Comparison of ENCODE assay signal across 8 cellular contexts in the genomic region with DNA sequence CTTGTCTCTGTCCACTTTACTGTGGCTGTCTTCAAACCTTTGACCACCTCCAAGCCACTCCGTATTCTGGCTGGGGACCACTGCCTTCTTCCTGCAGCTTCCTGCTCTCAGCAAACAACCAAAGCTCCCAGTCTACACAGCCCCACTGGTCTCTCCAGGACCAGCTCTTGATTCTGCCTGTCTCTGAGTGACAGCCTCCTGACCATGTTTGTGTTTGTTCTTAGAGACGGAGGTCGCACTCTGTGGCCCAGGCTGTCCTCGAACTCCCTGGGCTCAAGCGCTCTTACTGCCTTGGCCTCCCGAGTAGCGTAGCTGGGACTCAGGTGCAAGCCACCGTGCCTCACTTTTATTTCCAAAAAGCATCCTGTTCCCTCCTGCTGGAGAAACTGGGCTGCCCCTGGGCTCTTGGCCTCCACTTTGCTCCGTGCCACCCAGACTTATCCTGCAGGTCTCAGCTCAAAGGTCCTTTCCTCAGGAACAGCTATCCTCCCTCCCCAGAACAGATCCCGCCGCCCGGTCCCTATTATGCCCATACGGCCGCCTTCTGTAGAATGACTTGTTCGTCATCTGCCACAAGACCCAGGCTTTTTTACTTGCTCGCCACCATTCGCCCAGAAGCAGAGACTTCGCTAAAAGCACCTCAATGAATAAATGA. TPM values are rescaled to one million over a fixed set of nuclear protein-coding genes. Genes with fewer than 3 reads are reported as not detected.
A peak's percentile ranks its signal among the peaks of the same experiment; 100 is the strongest.
DNase-seq lines count a peak whose midpoint lies in the region; ATAC-seq, FAIRE-seq and TF ChIP-seq lines count a peak whose summit lies in the region.

No MANE protein-coding gene starts in this region.

- H3K9me3 ChIP-seq in A549 = no peaks in the 10 kb centered on the region
- no peaks in the 10 kb centered on the region for H3K9me3 ChIP-seq in HUES6 (ENCODE audit: control insufficient read depth, insufficient read depth, low read depth, low read length)
- H3K9me3 ChIP-seq in mammary epithelial cell (replicated peaks; ENCODE audit: insufficient read depth, low read length) = no peaks in the 10 kb centered on the region
- no peaks in the 10 kb centered on the region for H3K9me3 ChIP-seq in muscle layer of duodenum (ENCODE audit: control insufficient read depth in 1 of 2, low read length in 2 of 2)

- H3K36me3 ChIP-seq in HUES6 (ENCODE audit: control insufficient read depth, insufficient read depth, low read length) (peaks cover 5% of the 10 kb centered on the region; the same call in 1 of the 2 replicates), mammary epithelial cell (ENCODE audit: insufficient read depth, low read length) (no peaks in the 10 kb centered on the region), muscle layer of duodenum (ENCODE audit: control insufficient read depth in 1 of 2, insufficient read depth in 2 of 2, low read length in 2 of 2) (peaks cover 5 to 18% of the 10 kb centered on the region in 2 donors)

- no peaks in the 10 kb centered on the region for H3K27me3 ChIP-seq in HUES6 (ENCODE audit: control insufficient read depth, insufficient read depth, low read length)
- no peaks in the 10 kb centered on the region for H3K27me3 ChIP-seq in mammary epithelial cell (ENCODE audit: insufficient read depth, low read length)
- H3K27me3 ChIP-seq in muscle layer of duodenum (ENCODE audit: low read depth, low read length) = no peaks in the 10 kb centered on the region

- 88% methylated on average over 18 of the region's 18 CpGs for WGBS in A549 (ENCODE audit: missing lambda C conversion rate)
- 85% methylated on average over 15 of the region's 18 CpGs for WGBS in mammary epithelial cell (ENCODE audit: low coverage, missing lambda C conversion rate)

- dilution Hi-C loops in mammary epithelial cell (cut with HindIII; ENCODE audit: low sequenced_read_pairs) = no loop called here

- peak overlapping the region; percentile 97 to 99 for H3K27ac ChIP-seq in A549
- H3K27ac ChIP-seq in HUES6 (ENCODE audit: low read depth, low read length) = no peak overlapping the region
- peak overlapping the region; percentile 72 for H3K27ac ChIP-seq in mammary epithelial cell (ENCODE audit: insufficient read depth, low read depth, low read length)
- peak overlapping the region; percentile 93 for H3K27ac ChIP-seq in muscle layer of duodenum (ENCODE audit: low read length)

- no peak for TF ChIP-seq POLR2A in A549 (IDR thresholded peaks at IDR 0.05; ENCODE audit: low read length)

- H3K4me1 ChIP-seq in A549 = peaks cover 36% of the 10 kb centered on the region
- peaks cover 30% of the 10 kb centered on the region for H3K4me1 ChIP-seq in HUES6 (ENCODE audit: control insufficient read depth, insufficient read depth, low read length)
- peaks cover 37% of the 10 kb centered on the region for H3K4me1 ChIP-seq in mammary epithelial cell (ENCODE audit: insufficient read depth, low read length)
- peaks cover 36 to 51% of the 10 kb centered on the region in 2 donors for H3K4me1 ChIP-seq in muscle layer of duodenum (ENCODE audit: control insufficient read depth in 1 of 2, insufficient read depth in 2 of 2, low read length in 2 of 2)

- H4K20me1 ChIP-seq in mammary epithelial cell (ENCODE audit: insufficient read depth, low read length) = no peaks in the 10 kb centered on the region

- intact Hi-C loops in mammary epithelial cell (cut with micrococcal nuclease) = loop anchor here (1.0 to 2.0 kb wide), 2 partner anchors 10 to 15 kb away; a partner anchor contains a TSS

- CTCF ChIA-PET in A549 (lab: Yijun Ruan, JAX) (interaction anchor here (0.6 to 24.9 kb wide), 9 partner anchors 9 to 271 kb away, joined by 3 to 1099 read pairs (median 4); a partner anchor contains a TSS), mammary epithelial cell (lab: Charles Lee; ENCODE audit: low non-redundant PET) (interaction anchor here (0.5 kb wide), 1 partner anchor 308 kb away, joined by 9 read pairs; no protein-coding TSS in a partner anchor)

- TF ChIP-seq EP300 in A549 (IDR thresholded peaks at IDR 0.05) = no peak

- H3K79me2 ChIP-seq in mammary epithelial cell (ENCODE audit: insufficient read depth, low read length) = peaks cover 50% of the 10 kb centered on the region

- no peak overlapping the region for H2AFZ ChIP-seq in mammary epithelial cell (ENCODE audit: low read depth, low read length)

- H3K4me3 ChIP-seq in A549 = peak overlapping the region; percentile 66
- H3K4me3 ChIP-seq in HUES6 (ENCODE audit: low read depth, low read length) = peak overlapping the region; percentile 94
- H3K4me3 ChIP-seq in mammary epithelial cell (replicated peaks in 1 of 3; ENCODE audit: insufficient read depth in 1 of 3, low read depth in 2 of 3, low read length in 3 of 3) = peak overlapping the region; percentile 29 to 44 (median 42)
- peak overlapping the region; percentile 43 to 74 for H3K4me3 ChIP-seq in muscle layer of duodenum (ENCODE audit: low read depth in 1 of 2, low read length in 2 of 2)

- in situ Hi-C loops in mammary epithelial cell (cut with MboI; ENCODE audit: low sequenced_read_pairs in 2 of 2) = no loop called here

- H3K4me2 ChIP-seq in A549 (peak overlapping the region; percentile 99), mammary epithelial cell (ENCODE audit: insufficient read depth, low read depth, low read length) (peak overlapping the region; percentile 97)

- no TSS peak for BruUV-seq in mammary epithelial cell (replicated peaks; lab: Mats Ljungman, UMichigan)

- H3K9ac ChIP-seq in HUES6 (ENCODE audit: low read length) (peak overlapping the region; percentile 73), mammary epithelial cell (ENCODE audit: insufficient read depth, low read length) (peak overlapping the region; percentile 46)

- TF ChIP-seq CTCF in A549 (IDR thresholded peaks at IDR 0.05) (no peak), mammary epithelial cell (conservative IDR thresholded peaks at IDR 0.05 in 1 of 2, IDR thresholded peaks at IDR 0.05 in 1 of 2; ENCODE audit: extremely low read depth in 1 of 2, insufficient read depth in 1 of 2, low read depth in 1 of 2, low read length in 2 of 2) (no peak)

- no peak for ATAC-seq in A549

- DNase-seq in A549 (ENCODE audit: low read depth in 1 of 2, low spot score in 1 of 2) (no peak), mammary epithelial cell (no peak), HCEC 1CT (no peak), NCI-H526 (lab: John Stamatoyannopoulos, UW) (no peak), CD1c-positive myeloid dendritic cell (ENCODE audit: extremely low spot score) (no peak)
- DNase-seq in stimulated activated CD4-positive, alpha-beta T cell treated with anti-CD3 and anti-CD28 coated beads, Interleukin-15, amount 100 ng/mL, for 24 hours = no peak

- POLR2A ChIA-PET in A549 (lab: Yijun Ruan, JAX) = interaction anchor here (1.8 to 3.5 kb wide), 6 partner anchors 9 to 88 kb away, joined by 5 to 51 read pairs (median 18); a partner anchor contains a TSS

- TF ChIP-seq RAD21 in A549 (conservative IDR thresholded peaks at IDR 0.05 in 1 of 2, IDR thresholded peaks at IDR 0.05 in 1 of 2) = no peak

- no peak for FAIRE-seq in A549 (lab: Jason Lieb, UNC)

TF ChIP-seq in A549, 52 proteins besides CTCF, POLR2A, EP300 and RAD21 (continues in another document):
- TF ChIP-seq CHD4 (IDR thresholded peaks at IDR 0.05; ENCODE audit: borderline replicate concordance) (no peak), ZSCAN20 (CRISPR knock-in tag; IDR thresholded peaks at IDR 0.05) (no peak), CHD2 (IDR thresholded peaks at IDR 0.05; ENCODE audit: low read length, partially characterized antibody) (no peak), HDAC2 (IDR thresholded peaks at IDR 0.05) (no peak), RCOR1 (IDR thresholded peaks at IDR 0.05; ENCODE audit: low read depth, low read length) (no peak)
- TF ChIP-seq, protein P1, sequence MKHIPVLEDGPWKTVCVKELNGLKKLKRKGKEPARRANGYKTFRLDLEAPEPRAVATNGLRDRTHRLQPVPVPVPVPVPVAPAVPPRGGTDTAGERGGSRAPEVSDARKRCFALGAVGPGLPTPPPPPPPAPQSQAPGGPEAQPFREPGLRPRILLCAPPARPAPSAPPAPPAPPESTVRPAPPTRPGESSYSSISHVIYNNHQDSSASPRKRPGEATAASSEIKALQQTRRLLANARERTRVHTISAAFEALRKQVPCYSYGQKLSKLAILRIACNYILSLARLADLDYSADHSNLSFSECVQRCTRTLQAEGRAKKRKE (CRISPR knock-in tag; IDR thresholded peaks at IDR 0.05; ENCODE audit: low read depth) = 0 out of 2 replicates have a peak, but pooled peaks have one; percentile 33
- TF ChIP-seq, protein P2, sequence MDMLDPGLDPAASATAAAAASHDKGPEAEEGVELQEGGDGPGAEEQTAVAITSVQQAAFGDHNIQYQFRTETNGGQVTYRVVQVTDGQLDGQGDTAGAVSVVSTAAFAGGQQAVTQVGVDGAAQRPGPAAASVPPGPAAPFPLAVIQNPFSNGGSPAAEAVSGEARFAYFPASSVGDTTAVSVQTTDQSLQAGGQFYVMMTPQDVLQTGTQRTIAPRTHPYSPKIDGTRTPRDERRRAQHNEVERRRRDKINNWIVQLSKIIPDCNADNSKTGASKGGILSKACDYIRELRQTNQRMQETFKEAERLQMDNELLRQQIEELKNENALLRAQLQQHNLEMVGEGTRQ (IDR thresholded peaks at IDR 0.05) = no peak

RNA-seq across cellular contexts. Expression of a gene that starts 9.1 kb away (rescaled TPM):
- polyA plus RNA-seq in A549 (2011; rRNA removed) (4.5 and 5.7 TPM in 2 replicates), A549 (2017; fragmentation: RNase III; extraction: RNeasy Plus Mini Kit Qiagen cat#74134 plus additional on column Dnase treatment) (22.7 to 30.8 TPM (median 25.9 TPM) in 3 replicates), mammary epithelial cell (4.1 TPM)
- polyA plus RNA-seq in A549 (2012; cell fraction: cytosol; rRNA removed) = 10.5 and 12.2 TPM in 2 replicates
- polyA plus RNA-seq in A549 (2012; cell fraction: nucleus; rRNA removed) = 54.0 and 59.8 TPM in 2 replicates
- 3.8 and 4.9 TPM in 2 replicates for polyA minus RNA-seq in A549 (2011; rRNA and poly(A)+ RNA removed)
- total RNA-seq in mammary epithelial cell = 10 to 100 TPM in 1 of 2 donors, 1 to 10 TPM in 1; 5.5 to 32.3 TPM
- polyA minus RNA-seq in mammary epithelial cell = 7.8 TPM

RNA-seq across cellular contexts. Expression of a gene that starts 54.4 kb away (rescaled TPM):
- polyA plus RNA-seq in A549 (2011; rRNA removed) (24.9 and 37.0 TPM in 2 replicates), A549 (2017; fragmentation: RNase III; extraction: RNeasy Plus Mini Kit Qiagen cat#74134 plus additional on column Dnase treatment) (45.3 to 55.3 TPM (median 53.3 TPM) in 3 replicates), mammary epithelial cell (24.4 TPM)
- polyA plus RNA-seq in A549 (2012; cell fraction: cytosol; rRNA removed) = 75.9 and 88.8 TPM in 2 replicates
- polyA plus RNA-seq in A549 (2012; cell fraction: nucleus; rRNA removed) = 512 and 551 TPM in 2 replicates
- 29.3 and 30.7 TPM in 2 replicates for polyA minus RNA-seq in A549 (2011; rRNA and poly(A)+ RNA removed)
- total RNA-seq in mammary epithelial cell = 10 to 100 TPM; 28.2 to 32.5 TPM
- polyA minus RNA-seq in mammary epithelial cell = 30.1 TPM

RNA-seq across cellular contexts. Expression of a gene that starts 55.5 kb away (rescaled TPM):
- 38.3 and 45.7 TPM in 2 replicates for polyA plus RNA-seq in A549 (2011; rRNA removed)
- polyA plus RNA-seq in A549 (2012; cell fraction: cytosol; rRNA removed) = 37.6 and 38.7 TPM in 2 replicates
- 40.7 and 56.7 TPM in 2 replicates for polyA plus RNA-seq in A549 (2012; cell fraction: nucleus; rRNA removed)
- 84.1 to 93.0 TPM (median 87.8 TPM) in 3 replicates for polyA plus RNA-seq in A549 (2017; fragmentation: RNase III; extraction: RNeasy Plus Mini Kit Qiagen cat#74134 plus additional on column Dnase treatment)
- polyA minus RNA-seq in A549 (2011; rRNA and poly(A)+ RNA removed) = 62.1 and 63.8 TPM in 2 replicates
- total RNA-seq in mammary epithelial cell = 10 to 100 TPM; 51.0 to 51.5 TPM
- polyA plus RNA-seq in mammary epithelial cell = 15.9 TPM
- polyA minus RNA-seq in mammary epithelial cell = 23.9 TPM

Comparison
In these comparisons a context has a peak if more than half of its experiments do, and no peak if none do; other contexts are left out.
1. H3K4me3 ChIP-seq: peak in every context shown above with its lines; median percentile 94 in HUES6; 66 in A549; 58 in muscle layer of duodenum; 42 in mammary epithelial cell.